Comparison of ENCODE assay signal across 15 cellular contexts in the genomic region with DNA sequence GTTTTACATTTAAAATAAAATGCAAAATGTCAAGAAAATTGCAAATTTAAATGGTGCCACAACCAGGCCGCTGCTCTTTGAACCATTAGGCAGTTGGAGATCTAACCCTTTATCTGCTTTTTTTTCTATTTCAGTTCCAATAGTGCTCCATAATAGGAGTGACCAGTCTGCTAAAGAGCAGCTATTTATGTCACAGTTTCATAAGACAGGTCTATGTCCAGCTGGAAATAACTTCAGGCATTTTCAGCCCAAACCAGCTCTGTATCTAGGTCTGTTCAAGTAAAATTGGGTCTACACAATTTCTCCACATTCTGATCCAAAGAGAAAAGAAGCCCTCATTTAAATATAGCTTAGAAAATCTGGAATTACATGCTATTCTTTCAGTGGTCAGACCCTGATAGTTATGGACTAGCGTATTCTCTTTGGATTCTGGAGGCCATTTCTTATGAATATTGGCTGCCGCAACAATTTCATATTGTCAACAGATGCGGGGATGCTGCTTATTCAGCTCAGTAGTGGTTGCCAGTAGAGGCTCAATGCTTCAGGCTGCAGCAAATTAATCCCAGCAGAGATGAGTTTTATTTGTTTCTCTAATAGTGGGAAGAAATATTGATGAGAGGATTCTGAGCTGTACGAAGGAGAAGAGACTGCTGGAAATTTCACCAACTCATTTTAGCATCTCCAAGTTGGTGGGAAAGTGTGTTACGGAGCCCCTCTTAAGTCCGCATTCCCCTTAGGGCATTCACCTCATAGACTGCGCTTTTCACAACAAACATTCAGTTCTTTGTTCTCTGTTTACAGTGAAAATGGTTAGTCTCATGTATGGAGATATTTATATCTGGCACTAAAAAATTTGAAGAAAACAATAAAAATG.
A peak's percentile ranks its signal among the peaks of the same experiment; 100 is the strongest.
DNase-seq lines count a peak whose midpoint lies in the region; ATAC-seq, FAIRE-seq and TF ChIP-seq lines count a peak whose summit lies in the region.
"Had no signal": no experiment of that assay in that cellular context is flagged by ENCODE, and none has a peak within 500 bp of the region (broad histone marks: within the 10 kb centered on the region; RNA-seq: fewer than 3 reads in every experiment).

No MANE protein-coding gene starts in this region.

- no peaks in the 10 kb centered on the region for H3K27me3 ChIP-seq in astrocyte (ENCODE audit: insufficient read depth, low read length)
- no peaks in the 10 kb centered on the region for H3K27me3 ChIP-seq in heart right ventricle
- H3K27me3 ChIP-seq in sigmoid colon: no peaks in the 10 kb centered on the region
- H3K27me3 ChIP-seq: BLaER1 treated with 17β-estradiol and CSF1 and Interleukin-3, amounts not matched to agents 10 nM and 100 nM had no signal

- POLR2A ChIA-PET in RWPE1 (lab: Yijun Ruan, JAX; ENCODE audit: low non-redundant PET): no interaction called here

- H3K27ac ChIP-seq in astrocyte (ENCODE audit: low read depth, low read length): no peak overlapping the region
- H3K27ac ChIP-seq in heart right ventricle: peak overlapping the region in 8 of 10 donors; percentile 11 to 64 (median 52)
- peak overlapping the region in 3 of 4 donors; percentile 1 to 50 (median 47) for H3K27ac ChIP-seq in sigmoid colon
- H3K27ac ChIP-seq in RWPE1: no peak overlapping the region
- H3K27ac ChIP-seq: BLaER1 treated with 17β-estradiol and CSF1 and Interleukin-3, amounts not matched to agents 10 nM and 100 nM had no signal

- peak in 7 of 8 donors; percentile 69 to 93 (median 89) for ATAC-seq in heart right ventricle
- ATAC-seq in omental fat pad (ENCODE audit: low FRiP score): no peak
- ATAC-seq in GM21529 (IDR thresholded peaks at IDR 0.05; ENCODE audit: unreplicated experiment): no peak
- ATAC-seq: activated CD8-positive, alpha-beta T cell treated with anti-CD3 and anti-CD28 coated beads for 36 hours; left colon; stimulated activated memory B cell treated with anti-CD40 and anti-IgM and Interleukin-4, amounts not matched to agents 10 μg/mL and 1 μg/mL and 100 μg/mL, for 72 hours had no signal

- H3K9me3 ChIP-seq in astrocyte (ENCODE audit: insufficient read depth, low read depth, low read length) (no peaks in the 10 kb centered on the region), heart right ventricle (no peaks in the 10 kb centered on the region), sigmoid colon (no peaks in the 10 kb centered on the region)

- WGBS in heart right ventricle, 2 donors: 70 to 72% methylated on average over 8 of the region's 8 CpGs
- 81 to 91% methylated on average over 8 of the region's 8 CpGs for WGBS in sigmoid colon, 2 donors

- no peaks in the 10 kb centered on the region for H3K27me3 Mint-ChIP-seq in astrocyte (ENCODE audit: low read depth, unreplicated experiment)
- H3K27me3 Mint-ChIP-seq: activated CD8-positive, alpha-beta T cell treated with anti-CD3 and anti-CD28 coated beads for 36 hours; activated naive CD4-positive, alpha-beta T cell treated with anti-CD3 and anti-CD28 coated beads, Interleukin-2, amount 50 U/mL, for 24 hours; stimulated activated memory B cell treated with anti-CD40 and anti-IgM and Interleukin-4, amounts not matched to agents 10 μg/mL and 1 μg/mL and 100 μg/mL, for 72 hours had no signal

- TF ChIP-seq CTCF in astrocyte (IDR thresholded peaks at IDR 0.05; ENCODE audit: insufficient read depth, low read depth, low read length): no peak
- no peak for TF ChIP-seq CTCF in heart right ventricle (IDR thresholded peaks at IDR 0.05)
- TF ChIP-seq CTCF in sigmoid colon (IDR thresholded peaks at IDR 0.05): no peak
- TF ChIP-seq CTCF in RWPE1 (conservative IDR thresholded peaks at IDR 0.05; ENCODE audit: low read depth): no peak
- TF ChIP-seq CTCF in omental fat pad (IDR thresholded peaks at IDR 0.05): no peak

- H3K36me3 ChIP-seq in astrocyte (ENCODE audit: insufficient read depth, low read length) (no peaks in the 10 kb centered on the region), heart right ventricle (no peaks in the 10 kb centered on the region), sigmoid colon (no peaks in the 10 kb centered on the region)

- intact Hi-C loops in heart right ventricle (cut with DNase I): no loop called here
- intact Hi-C loops in sigmoid colon (cut with DNase I): no loop called here

- no peak overlapping the region for H3K27ac Mint-ChIP-seq in astrocyte (ENCODE audit: unreplicated experiment)
- H3K27ac Mint-ChIP-seq: activated CD8-positive, alpha-beta T cell treated with anti-CD3 and anti-CD28 coated beads for 36 hours; activated naive CD4-positive, alpha-beta T cell treated with anti-CD3 and anti-CD28 coated beads, Interleukin-2, amount 50 U/mL, for 24 hours; stimulated activated memory B cell treated with anti-CD40 and anti-IgM and Interleukin-4, amounts not matched to agents 10 μg/mL and 1 μg/mL and 100 μg/mL, for 72 hours; T-helper 2 cell treated with Interferon-gamma antibody and Interleukin-4, amounts not matched to agents 5 μg/mL and 100 μg/mL, for 36 hours had no signal

- H3K4me1 ChIP-seq in astrocyte (ENCODE audit: insufficient read depth, low read length): peaks cover 10% of the 10 kb centered on the region
- H3K4me1 ChIP-seq in heart right ventricle: peaks cover 0 to 26% (median 0%) of the 10 kb centered on the region in 9 donors
- H3K4me1 ChIP-seq in sigmoid colon: peaks cover 0 to 32% (median 18%) of the 10 kb centered on the region in 4 donors

- H3K36me3 Mint-ChIP-seq in astrocyte (ENCODE audit: low read depth, unreplicated experiment): no peaks in the 10 kb centered on the region
- H3K36me3 Mint-ChIP-seq: activated naive CD4-positive, alpha-beta T cell treated with anti-CD3 and anti-CD28 coated beads, Interleukin-2, amount 50 U/mL, for 24 hours; stimulated activated memory B cell treated with anti-CD40 and anti-IgM and Interleukin-4, amounts not matched to agents 10 μg/mL and 1 μg/mL and 100 μg/mL, for 72 hours had no signal

- TF ChIP-seq POLR2A in sigmoid colon (IDR thresholded peaks at IDR 0.05): no peak

- no peak overlapping the region for H3K9ac ChIP-seq in astrocyte (ENCODE audit: low read length)
- H3K9ac ChIP-seq: BLaER1 treated with 17β-estradiol and CSF1 and Interleukin-3, amounts not matched to agents 10 nM and 100 nM had no signal

- no peak overlapping the region for H2AFZ ChIP-seq in astrocyte (ENCODE audit: low read depth, low read length)

- H3K4me3 ChIP-seq in astrocyte (ENCODE audit: insufficient read depth, low read depth, low read length) (no peak overlapping the region), heart right ventricle (peak overlapping the region in 3 of 10 donors; percentile 8 to 20 (median 13)), sigmoid colon (no peak overlapping the region)
- H3K4me3 ChIP-seq: BLaER1 treated with 17β-estradiol and CSF1 and Interleukin-3, amounts not matched to agents 10 nM and 100 nM had no signal

- H3K4me3 Mint-ChIP-seq in astrocyte (ENCODE audit: unreplicated experiment): no peak overlapping the region
- H3K4me3 Mint-ChIP-seq: activated CD8-positive, alpha-beta T cell treated with anti-CD3 and anti-CD28 coated beads for 36 hours; activated naive CD4-positive, alpha-beta T cell treated with anti-CD3 and anti-CD28 coated beads, Interleukin-2, amount 50 U/mL, for 24 hours; stimulated activated memory B cell treated with anti-CD40 and anti-IgM and Interleukin-4, amounts not matched to agents 10 μg/mL and 1 μg/mL and 100 μg/mL, for 72 hours; T-helper 2 cell treated with Interferon-gamma antibody and Interleukin-4, amounts not matched to agents 5 μg/mL and 100 μg/mL, for 36 hours had no signal

- in situ Hi-C loops in G401 (cut with HindIII; ENCODE audit: low sequenced_read_pairs): no loop called here

- DNase-seq in G401 (ENCODE audit: low spot score) (peak; percentile 82), astrocyte (ENCODE audit: low read depth) (no peak), heart right ventricle (no peak), sigmoid colon (no peak), RWPE1 (ENCODE audit: low spot score) (no peak), omental fat pad (ENCODE audit: low spot score) (no peak)
- DNase-seq in stimulated activated CD4-positive, alpha-beta T cell treated with anti-CD3 and anti-CD28 coated beads, Interleukin-15, amount 100 ng/mL, for 24 hours: no peak
- DNase-seq: activated CD8-positive, alpha-beta T cell treated with anti-CD3 and anti-CD28 coated beads for 36 hours; cortex of kidney; left colon had no signal

- H3K4me2 ChIP-seq in astrocyte (ENCODE audit: low read length): no peak overlapping the region
- H3K4me2 ChIP-seq: BLaER1 treated with 17β-estradiol and CSF1 and Interleukin-3, amounts not matched to agents 10 nM and 100 nM had no signal

- no peaks in the 10 kb centered on the region for H3K9me3 Mint-ChIP-seq in astrocyte (ENCODE audit: unreplicated experiment)
- H3K9me3 Mint-ChIP-seq: activated CD8-positive, alpha-beta T cell treated with anti-CD3 and anti-CD28 coated beads for 36 hours had no signal

- TF ChIP-seq EP300 in sigmoid colon (IDR thresholded peaks at IDR 0.05): no peak

- H3K79me2 ChIP-seq in astrocyte (ENCODE audit: insufficient read depth, low read length): no peaks in the 10 kb centered on the region

- FAIRE-seq in astrocyte (lab: Jason Lieb, UNC): peak; percentile 47

- H3K4me1 Mint-ChIP-seq in astrocyte (ENCODE audit: low read depth, unreplicated experiment): peaks cover 11% of the 10 kb centered on the region
- H3K4me1 Mint-ChIP-seq: activated naive CD4-positive, alpha-beta T cell treated with anti-CD3 and anti-CD28 coated beads, Interleukin-2, amount 50 U/mL, for 24 hours; stimulated activated memory B cell treated with anti-CD40 and anti-IgM and Interleukin-4, amounts not matched to agents 10 μg/mL and 1 μg/mL and 100 μg/mL, for 72 hours had no signal

- no peaks in the 10 kb centered on the region for H4K20me1 ChIP-seq in astrocyte (ENCODE audit: insufficient read depth, low read length)
- H4K20me1 ChIP-seq: BLaER1 treated with 17β-estradiol and CSF1 and Interleukin-3, amounts not matched to agents 10 nM and 100 nM had no signal

- CTCF ChIA-PET in RWPE1 (lab: Yijun Ruan, JAX): no interaction called here

Comparison
In these comparisons a context has a peak if more than half of its experiments do, and no peak if none do; other contexts are left out.
1. H3K27ac ChIP-seq: peak in heart right ventricle (8 of 10) and sigmoid colon (3 of 4); none in astrocyte (single experiment) and RWPE1 (single experiment).
2. ATAC-seq: peak in heart right ventricle (7 of 8); none in omental fat pad (single experiment) and GM21529 (single experiment).